ENCODE assay signal across 3 cellular contexts in genomic region chr17:80693511-80693910, GRCh38.
TF ChIP-seq lines count a peak whose summit lies in the region.

No MANE protein-coding gene starts in this region.

TF ChIP-seq in SK-N-SH treated with all-trans-retinoic acid at 6 μM for 48 hours, 23 proteins besides CTCF, POLR2A, EP300 and RAD21:
- TF ChIP-seq, protein P1, sequence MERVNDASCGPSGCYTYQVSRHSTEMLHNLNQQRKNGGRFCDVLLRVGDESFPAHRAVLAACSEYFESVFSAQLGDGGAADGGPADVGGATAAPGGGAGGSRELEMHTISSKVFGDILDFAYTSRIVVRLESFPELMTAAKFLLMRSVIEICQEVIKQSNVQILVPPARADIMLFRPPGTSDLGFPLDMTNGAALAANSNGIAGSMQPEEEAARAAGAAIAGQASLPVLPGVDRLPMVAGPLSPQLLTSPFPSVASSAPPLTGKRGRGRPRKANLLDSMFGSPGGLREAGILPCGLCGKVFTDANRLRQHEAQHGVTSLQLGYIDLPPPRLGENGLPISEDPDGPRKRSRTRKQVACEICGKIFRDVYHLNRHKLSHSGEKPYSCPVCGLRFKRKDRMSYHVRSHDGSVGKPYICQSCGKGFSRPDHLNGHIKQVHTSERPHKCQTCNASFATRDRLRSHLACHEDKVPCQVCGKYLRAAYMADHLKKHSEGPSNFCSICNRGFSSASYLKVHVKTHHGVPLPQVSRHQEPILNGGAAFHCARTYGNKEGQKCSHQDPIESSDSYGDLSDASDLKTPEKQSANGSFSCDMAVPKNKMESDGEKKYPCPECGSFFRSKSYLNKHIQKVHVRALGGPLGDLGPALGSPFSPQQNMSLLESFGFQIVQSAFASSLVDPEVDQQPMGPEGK (CRISPR knock-in tag; IDR thresholded peaks at IDR 0.05; ENCODE audit: borderline replicate concordance), result no peak
- TF ChIP-seq ISL1 (CRISPR knock-in tag; IDR thresholded peaks at IDR 0.05), result no peak
- no peak for TF ChIP-seq CSRNP3 (CRISPR knock-in tag; IDR thresholded peaks at IDR 0.05)
- TF ChIP-seq ZNF8 (CRISPR knock-in tag; IDR thresholded peaks at IDR 0.05), result no peak
TF ChIP-seq in SK-N-SH treated with all-trans-retinoic acid at 6 μM for 48 hours: peak in this region for 0.

TF ChIP-seq in HCT116, 20 proteins besides CTCF, POLR2A, EP300 and RAD21 (continued from another document):
- TF ChIP-seq, protein P2, sequence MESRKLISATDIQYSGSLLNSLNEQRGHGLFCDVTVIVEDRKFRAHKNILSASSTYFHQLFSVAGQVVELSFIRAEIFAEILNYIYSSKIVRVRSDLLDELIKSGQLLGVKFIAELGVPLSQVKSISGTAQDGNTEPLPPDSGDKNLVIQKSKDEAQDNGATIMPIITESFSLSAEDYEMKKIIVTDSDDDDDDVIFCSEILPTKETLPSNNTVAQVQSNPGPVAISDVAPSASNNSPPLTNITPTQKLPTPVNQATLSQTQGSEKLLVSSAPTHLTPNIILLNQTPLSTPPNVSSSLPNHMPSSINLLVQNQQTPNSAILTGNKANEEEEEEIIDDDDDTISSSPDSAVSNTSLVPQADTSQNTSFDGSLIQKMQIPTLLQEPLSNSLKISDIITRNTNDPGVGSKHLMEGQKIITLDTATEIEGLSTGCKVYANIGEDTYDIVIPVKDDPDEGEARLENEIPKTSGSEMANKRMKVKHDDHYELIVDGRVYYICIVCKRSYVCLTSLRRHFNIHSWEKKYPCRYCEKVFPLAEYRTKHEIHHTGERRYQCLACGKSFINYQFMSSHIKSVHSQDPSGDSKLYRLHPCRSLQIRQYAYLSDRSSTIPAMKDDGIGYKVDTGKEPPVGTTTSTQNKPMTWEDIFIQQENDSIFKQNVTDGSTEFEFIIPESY (IDR thresholded peaks at IDR 0.05; ENCODE audit: extremely low read depth, insufficient replicate concordance, low read length), result no peak
- TF ChIP-seq JUND (IDR thresholded peaks at IDR 0.05) (no peak), POLR2AphosphoS5 (IDR thresholded peaks at IDR 0.05; ENCODE audit: low read depth, low read length) (no peak), MAX (IDR thresholded peaks at IDR 0.05) (no peak), CBX3 (IDR thresholded peaks at IDR 0.05; ENCODE audit: low read depth) (no peak), EGR1 (IDR thresholded peaks at IDR 0.05; ENCODE audit: low read depth) (no peak), SIN3A (IDR thresholded peaks at IDR 0.05; ENCODE audit: low read depth) (no peak)

TF ChIP-seq in WTC11, 78 proteins besides CTCF, POLR2A, EP300 and RAD21 (continued from another document):
- TF ChIP-seq FOXP4 (CRISPR knock-in tag; IDR thresholded peaks at IDR 0.05) (no peak), ZNF423 (CRISPR knock-in tag; IDR thresholded peaks at IDR 0.05) (no peak), NR2C2 (CRISPR knock-in tag; IDR thresholded peaks at IDR 0.05) (no peak), ATF2 (CRISPR knock-in tag; IDR thresholded peaks at IDR 0.05; ENCODE audit: borderline replicate concordance, low read depth) (no peak), USF1 (CRISPR knock-in tag; IDR thresholded peaks at IDR 0.05) (no peak), SOX15 (CRISPR knock-in tag; IDR thresholded peaks at IDR 0.05) (no peak), TEAD1 (CRISPR knock-in tag; IDR thresholded peaks at IDR 0.05) (no peak), HMGXB4 (CRISPR knock-in tag; IDR thresholded peaks at IDR 0.05) (no peak), ZNF121 (CRISPR knock-in tag; IDR thresholded peaks at IDR 0.05) (no peak), JAZF1 (CRISPR knock-in tag; IDR thresholded peaks at IDR 0.05) (no peak)
- TF ChIP-seq, protein P3, sequence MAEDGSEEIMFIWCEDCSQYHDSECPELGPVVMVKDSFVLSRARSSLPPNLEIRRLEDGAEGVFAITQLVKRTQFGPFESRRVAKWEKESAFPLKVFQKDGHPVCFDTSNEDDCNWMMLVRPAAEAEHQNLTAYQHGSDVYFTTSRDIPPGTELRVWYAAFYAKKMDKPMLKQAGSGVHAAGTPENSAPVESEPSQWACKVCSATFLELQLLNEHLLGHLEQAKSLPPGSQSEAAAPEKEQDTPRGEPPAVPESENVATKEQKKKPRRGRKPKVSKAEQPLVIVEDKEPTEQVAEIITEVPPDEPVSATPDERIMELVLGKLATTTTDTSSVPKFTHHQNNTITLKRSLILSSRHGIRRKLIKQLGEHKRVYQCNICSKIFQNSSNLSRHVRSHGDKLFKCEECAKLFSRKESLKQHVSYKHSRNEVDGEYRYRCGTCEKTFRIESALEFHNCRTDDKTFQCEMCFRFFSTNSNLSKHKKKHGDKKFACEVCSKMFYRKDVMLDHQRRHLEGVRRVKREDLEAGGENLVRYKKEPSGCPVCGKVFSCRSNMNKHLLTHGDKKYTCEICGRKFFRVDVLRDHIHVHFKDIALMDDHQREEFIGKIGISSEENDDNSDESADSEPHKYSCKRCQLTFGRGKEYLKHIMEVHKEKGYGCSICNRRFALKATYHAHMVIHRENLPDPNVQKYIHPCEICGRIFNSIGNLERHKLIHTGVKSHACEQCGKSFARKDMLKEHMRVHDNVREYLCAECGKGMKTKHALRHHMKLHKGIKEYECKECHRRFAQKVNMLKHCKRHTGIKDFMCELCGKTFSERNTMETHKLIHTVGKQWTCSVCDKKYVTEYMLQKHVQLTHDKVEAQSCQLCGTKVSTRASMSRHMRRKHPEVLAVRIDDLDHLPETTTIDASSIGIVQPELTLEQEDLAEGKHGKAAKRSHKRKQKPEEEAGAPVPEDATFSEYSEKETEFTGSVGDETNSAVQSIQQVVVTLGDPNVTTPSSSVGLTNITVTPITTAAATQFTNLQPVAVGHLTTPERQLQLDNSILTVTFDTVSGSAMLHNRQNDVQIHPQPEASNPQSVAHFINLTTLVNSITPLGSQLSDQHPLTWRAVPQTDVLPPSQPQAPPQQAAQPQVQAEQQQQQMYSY (CRISPR knock-in tag; IDR thresholded peaks at IDR 0.05), result no peak
